Comparison of ENCODE assay signal across 1 cellular context in the genomic region with DNA sequence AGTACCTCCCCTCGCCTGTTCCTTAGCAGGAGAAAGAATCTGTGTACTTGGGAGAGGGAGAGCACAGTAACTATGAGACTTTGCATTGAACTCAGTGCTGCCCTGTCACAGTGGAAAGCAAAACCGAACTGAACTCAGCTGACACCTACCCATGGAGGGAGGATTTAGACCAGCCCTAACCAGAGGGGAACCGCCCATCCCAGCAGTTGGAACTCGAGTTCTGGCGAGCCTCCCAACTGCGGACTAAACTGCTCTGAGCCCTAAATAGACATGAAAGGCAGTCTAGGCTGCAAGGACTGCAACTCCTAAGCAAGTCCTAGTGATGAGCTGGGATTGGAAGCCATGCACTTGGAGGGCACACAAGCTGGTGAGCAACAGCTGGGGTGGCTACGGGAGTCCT.
TF ChIP-seq lines count a peak whose summit lies in the region.

No MANE protein-coding gene starts in this region.

TF ChIP-seq in WTC11, 78 proteins besides CTCF, POLR2A, EP300 and RAD21 (continued from another document):
- TF ChIP-seq STAT6 (CRISPR knock-in tag; conservative IDR thresholded peaks at IDR 0.05; ENCODE audit: low read depth) = no peak
- TF ChIP-seq ZSCAN18 (CRISPR knock-in tag; IDR thresholded peaks at IDR 0.05) = no peak
- no peak for TF ChIP-seq GRHL2 (CRISPR knock-in tag; IDR thresholded peaks at IDR 0.05; ENCODE audit: insufficient replicate concordance, severe bottlenecking)
- no peak for TF ChIP-seq FOXP4 (CRISPR knock-in tag; IDR thresholded peaks at IDR 0.05)
- no peak for TF ChIP-seq ESRRA (CRISPR knock-in tag; IDR thresholded peaks at IDR 0.05; ENCODE audit: borderline replicate concordance)
